Comparison of ENCODE assay signal across 14 cellular contexts in the genomic region with DNA sequence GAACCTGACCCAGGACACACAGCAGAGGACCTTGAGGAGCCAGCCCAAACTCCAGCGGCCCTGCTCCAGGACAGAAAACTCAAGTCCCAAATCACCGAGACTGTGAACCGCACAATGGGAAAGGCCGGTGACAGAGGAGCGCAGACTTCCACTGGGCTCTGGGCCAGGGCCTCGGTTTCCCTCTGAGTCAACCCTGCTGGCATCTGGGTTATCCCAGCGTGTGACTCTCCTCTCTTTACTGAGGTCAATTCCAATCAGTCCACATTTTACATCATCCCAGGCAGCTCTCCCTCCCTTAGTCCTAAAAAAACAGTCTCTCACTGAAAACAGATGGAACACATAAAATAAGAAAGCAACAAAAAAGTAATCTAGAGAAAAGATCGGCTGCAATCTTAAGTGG. TPM values are rescaled to one million over a fixed set of nuclear protein-coding genes. Genes with fewer than 3 reads are reported as not detected.
DNase-seq lines count a peak whose midpoint lies in the region; ATAC-seq, FAIRE-seq and TF ChIP-seq lines count a peak whose summit lies in the region.
"Had no signal": no experiment of that assay in that cellular context is flagged by ENCODE, and none has a peak within 500 bp of the region (broad histone marks: within the 10 kb centered on the region; RNA-seq: fewer than 3 reads in every experiment).

No MANE protein-coding gene starts in this region.

- FAIRE-seq in endometrium (lab: Jason Lieb, UNC), result peak; percentile 85
- FAIRE-seq: endothelial cell of umbilical vein had no signal

- peak overlapping the region; percentile 71 for H3K27ac Mint-ChIP-seq in HFFc6
- H3K27ac Mint-ChIP-seq in osteocyte (ENCODE audit: unreplicated experiment), result peak overlapping the region; percentile 9
- H3K27ac Mint-ChIP-seq: neural progenitor cell had no signal

- DNase-seq in AG09309 (ENCODE audit: low read depth), result peak; percentile 85
- DNase-seq in HFFc6, result peak; percentile 79
- no peak for DNase-seq in osteocyte (ENCODE audit: extremely low spot score, unreplicated experiment)
- no peak for DNase-seq in activated gamma-delta T cell (lab: John Stamatoyannopoulos, UW)
- no peak for DNase-seq in head of caudate nucleus
- DNase-seq: activated T-cell treated with anti-CD3 and anti-CD28 coated beads for 4 hours, lower lobe of right lung, MV-4-11, WERI-Rb-1 had no signal

- peaks cover 5% of the 10 kb centered on the region for H3K27me3 Mint-ChIP-seq in HFFc6 (ENCODE audit: insufficient read depth)
- no peaks in the 10 kb centered on the region for H3K27me3 Mint-ChIP-seq in osteocyte (ENCODE audit: unreplicated experiment)

- H3K4me3 Mint-ChIP-seq in HFFc6 (peak overlapping the region; percentile 40), osteocyte (ENCODE audit: unreplicated experiment) (no peak overlapping the region)
- H3K4me3 Mint-ChIP-seq: neural progenitor cell had no signal

- H3K9me3 Mint-ChIP-seq in HFFc6 (no peaks in the 10 kb centered on the region), osteocyte (ENCODE audit: unreplicated experiment) (no peaks in the 10 kb centered on the region)
- H3K9me3 Mint-ChIP-seq: neural progenitor cell had no signal

- H3K4me3 ChIP-seq in AG09309 (ENCODE audit: control insufficient read depth, low read depth, low read length), result no peak overlapping the region
- H3K4me3 ChIP-seq: lower lobe of right lung, neural progenitor cell had no signal

- no peaks in the 10 kb centered on the region for H3K36me3 Mint-ChIP-seq in HFFc6 (ENCODE audit: low read depth)
- peaks cover 1% of the 10 kb centered on the region for H3K36me3 Mint-ChIP-seq in osteocyte (ENCODE audit: unreplicated experiment)
- H3K36me3 Mint-ChIP-seq: neural progenitor cell had no signal

- intact Hi-C loops in head of caudate nucleus (cut with DNase I), result no loop called here

- H3K4me1 Mint-ChIP-seq in HFFc6 (ENCODE audit: low read depth) (peaks cover 31% of the 10 kb centered on the region), osteocyte (ENCODE audit: unreplicated experiment) (peaks cover 30% of the 10 kb centered on the region)

- TF ChIP-seq CTCF in AG09309 (IDR thresholded peaks at IDR 0.05; ENCODE audit: control insufficient read depth, insufficient read depth, low read depth, low read length, missing control alignments) (no peak), HFFc6 (IDR thresholded peaks at IDR 0.05) (no peak), osteocyte (IDR thresholded peaks at IDR 0.05) (no peak)

- ATAC-seq in GM21786 (IDR thresholded peaks at IDR 0.05; ENCODE audit: unreplicated experiment), result no peak
- no peak for ATAC-seq in HG02623 (IDR thresholded peaks at IDR 0.05; ENCODE audit: unreplicated experiment)
- ATAC-seq: lower lobe of right lung had no signal

RNA-seq across cellular contexts. Expression of gene ITPK1, which starts 36.9 kb away (rescaled TPM):
- 10 to 100 TPM; 27.3 to 38.1 (median 32.4) TPM for total RNA-seq in HFFc6 (2021; fragmentation: NEBNext Ultra II Directional; extraction: Animal tissue kit (Norgen Biotek cat#: 25700))
- 31.2 and 32.8 TPM in 2 replicates for total RNA-seq in osteocyte

Comparison
In these comparisons a context has a peak if more than half of its experiments do, and no peak if none do; other contexts are left out.
1. DNase-seq: peak in AG09309 (single experiment) and HFFc6 (single experiment); none in osteocyte (single experiment), activated gamma-delta T cell (single experiment) and head of caudate nucleus (0 of 42).